Comparison of ENCODE assay signal across 8 cellular contexts in genomic region chr5:98929123-98929981, GRCh38. TPM values are rescaled to one million over a fixed set of nuclear protein-coding genes. Genes with fewer than 3 reads are reported as not detected.
DNase-seq lines count a peak whose midpoint lies in the region; ATAC-seq and TF ChIP-seq lines count a peak whose summit lies in the region.

No MANE protein-coding gene starts in this region.

- peaks cover 5% of the 10 kb centered on the region; the same call in 1 of the 2 replicates for H3K36me3 Mint-ChIP-seq in HFFc6 (ENCODE audit: low read depth)
- peaks cover 13% of the 10 kb centered on the region for H3K36me3 Mint-ChIP-seq in activated naive CD8-positive, alpha-beta T cell treated with anti-CD3 and anti-CD28 coated beads, Interleukin-2, amount 10 ng/mL, durations not matched to agents 7 days and 5 days
- H3K36me3 Mint-ChIP-seq in osteocyte (ENCODE audit: unreplicated experiment) = peaks cover 7% of the 10 kb centered on the region

- H3K4me1 ChIP-seq in thymus (ENCODE audit: control insufficient read depth, insufficient read depth, low read length) = peaks cover 9% of the 10 kb centered on the region

- H3K36me3 ChIP-seq in thymus (ENCODE audit: control insufficient read depth, insufficient read depth) = peaks cover 3% of the 10 kb centered on the region

- intact Hi-C loops in Right ventricle myocardium inferior (cut with DNase I) = loop anchor here (5.0 kb wide), 1 partner anchor 157 kb away; the partner anchor contains the start of gene RGMB

- H3K9me3 ChIP-seq in thymus (ENCODE audit: control insufficient read depth) = no peaks in the 10 kb centered on the region

- peak; percentile 72 for ATAC-seq in activated naive CD8-positive, alpha-beta T cell treated with anti-CD3 and anti-CD28 coated beads, Interleukin-2, amount 10 ng/mL, durations not matched to agents 7 days and 5 days (ENCODE audit: low read depth)
- ATAC-seq in Right ventricle myocardium inferior = peak; percentile 82

- TF ChIP-seq CTCF in HFFc6 (IDR thresholded peaks at IDR 0.05) (no peak), NB4 (IDR thresholded peaks at IDR 0.05; ENCODE audit: low read depth, low read length) (no peak), osteocyte (IDR thresholded peaks at IDR 0.05) (no peak)

- H3K4me3 ChIP-seq in GM08714 (ENCODE audit: low read length) (peak overlapping the region; percentile 74), NB4 (ENCODE audit: low read depth, low read length) (peak overlapping the region; percentile 89), thymus (ENCODE audit: low read length) (peak overlapping the region; percentile 100)

- H3K27ac ChIP-seq in thymus (ENCODE audit: low read depth) = peak overlapping the region; percentile 100

- H3K4me1 Mint-ChIP-seq in HFFc6 (ENCODE audit: low read depth) (peaks cover 54% of the 10 kb centered on the region), osteocyte (ENCODE audit: unreplicated experiment) (peaks cover 39% of the 10 kb centered on the region)
- H3K4me1 Mint-ChIP-seq in activated naive CD8-positive, alpha-beta T cell treated with anti-CD3 and anti-CD28 coated beads, Interleukin-2, amount 10 ng/mL, durations not matched to agents 7 days and 5 days = peaks cover 37% of the 10 kb centered on the region

- H3K9me3 Mint-ChIP-seq in HFFc6 (no peaks in the 10 kb centered on the region), osteocyte (ENCODE audit: unreplicated experiment) (no peaks in the 10 kb centered on the region)
- H3K9me3 Mint-ChIP-seq in activated naive CD8-positive, alpha-beta T cell treated with anti-CD3 and anti-CD28 coated beads, Interleukin-2, amount 10 ng/mL, durations not matched to agents 7 days and 5 days = no peaks in the 10 kb centered on the region

- no peaks in the 10 kb centered on the region for H3K27me3 ChIP-seq in thymus (ENCODE audit: control insufficient read depth, insufficient read depth)

- H3K4me3 Mint-ChIP-seq in HFFc6 = peak overlapping the region; percentile 98
- H3K4me3 Mint-ChIP-seq in activated naive CD8-positive, alpha-beta T cell treated with anti-CD3 and anti-CD28 coated beads, Interleukin-2, amount 10 ng/mL, durations not matched to agents 7 days and 5 days = peak overlapping the region; percentile 96
- peak overlapping the region; percentile 96 for H3K4me3 Mint-ChIP-seq in osteocyte (ENCODE audit: unreplicated experiment)

- peak; percentile 93 for DNase-seq in HFFc6
- peak; percentile 97 for DNase-seq in NB4 (ENCODE audit: low read depth)
- peak; percentile 94 for DNase-seq in SKM-1 treated with dmso at 0.1 percent for 144 hours (lab: John Stamatoyannopoulos, UW; ENCODE audit: unreplicated experiment)
- DNase-seq in activated naive CD8-positive, alpha-beta T cell treated with anti-CD3 and anti-CD28 coated beads, Interleukin-2, amount 10 ng/mL, durations not matched to agents 7 days and 5 days = peak; percentile 86
- DNase-seq in Right ventricle myocardium inferior (ENCODE audit: missing footprints) = peak; percentile 97
- DNase-seq in osteocyte (ENCODE audit: extremely low spot score, unreplicated experiment) = peak; percentile 94

- POLR2A ChIA-PET in activated naive CD8-positive, alpha-beta T cell treated with anti-CD3 and anti-CD28 coated beads, Interleukin-2, amount 10 ng/mL, durations not matched to agents 7 days and 5 days (lab: Charles Lee) = interaction anchor here (1.0 to 2.4 kb wide), 11 partner anchors 8 to 1746 kb away, joined by 3 to 27 read pairs (median 4); partner anchors contain the start of gene RIOK2

- peak overlapping the region; percentile 100 for H3K27ac Mint-ChIP-seq in HFFc6
- H3K27ac Mint-ChIP-seq in activated naive CD8-positive, alpha-beta T cell treated with anti-CD3 and anti-CD28 coated beads, Interleukin-2, amount 10 ng/mL, durations not matched to agents 7 days and 5 days = peak overlapping the region; percentile 99
- H3K27ac Mint-ChIP-seq in osteocyte (ENCODE audit: unreplicated experiment) = peak overlapping the region; percentile 100

- WGBS in thymus = under 1% methylated on average over 71 of the region's 71 CpGs

- H3K27me3 Mint-ChIP-seq in HFFc6 (ENCODE audit: insufficient read depth) = peaks cover 4% of the 10 kb centered on the region
- H3K27me3 Mint-ChIP-seq in activated naive CD8-positive, alpha-beta T cell treated with anti-CD3 and anti-CD28 coated beads, Interleukin-2, amount 10 ng/mL, durations not matched to agents 7 days and 5 days = no peaks in the 10 kb centered on the region
- H3K27me3 Mint-ChIP-seq in osteocyte (ENCODE audit: unreplicated experiment) = no peaks in the 10 kb centered on the region

- peak; percentile 83 for TF ChIP-seq POLR2A in NB4 (IDR thresholded peaks at IDR 0.05; ENCODE audit: extremely low read depth, insufficient read length)

RNA-seq across cellular contexts. Expression of gene CHD1, which starts 0.5 kb away (rescaled TPM):
- total RNA-seq in HFFc6 (2021; fragmentation: NEBNext Ultra II Directional; extraction: Animal tissue kit (Norgen Biotek cat#: 25700)) = 10 to 100 TPM; 18.1 to 25.0 (median 20.8) TPM
- total RNA-seq in activated naive CD8-positive, alpha-beta T cell treated with anti-CD3 and anti-CD28 coated beads, Interleukin-2, amount 10 ng/mL, durations not matched to agents 7 days and 5 days = 10 to 100 TPM; 49.1 to 57.3 TPM
- total RNA-seq in Right ventricle myocardium inferior = 11.7 TPM
- total RNA-seq in osteocyte = 28.3 and 32.6 TPM in 2 replicates
- 55.7 TPM for polyA plus RNA-seq in thymus

Comparison
In these comparisons a context has a peak if more than half of its experiments do, and no peak if none do; other contexts are left out.
1. Peak in every context shown above with its lines: DNase-seq, ATAC-seq, H3K4me3 ChIP-seq and H3K27ac ChIP-seq.